ENCODE assay signal across 9 cellular contexts in genomic region chr7:47453093-47454056, GRCh38.
DNase-seq lines count a peak whose midpoint lies in the region; ATAC-seq and TF ChIP-seq lines count a peak whose summit lies in the region.
"Had no signal": no experiment of that assay in that cellular context is flagged by ENCODE, and none has a peak within 500 bp of the region (broad histone marks: within the 10 kb centered on the region; RNA-seq: fewer than 3 reads in every experiment).

No MANE protein-coding gene starts in this region.

- no TSS peak for BruUV-seq in mammary epithelial cell (replicated peaks; lab: Mats Ljungman, UMichigan)

- peak overlapping the region; percentile 25 for H3K9ac ChIP-seq in mammary epithelial cell (ENCODE audit: insufficient read depth, low read length)

- no peaks in the 10 kb centered on the region for H3K9me3 Mint-ChIP-seq in stimulated activated naive CD8-positive, alpha-beta T cell treated with anti-CD3 and anti-CD28 coated beads, Interleukin-15, amount 100 ng/mL, for 72 hours

- peaks cover 26% of the 10 kb centered on the region for H3K4me1 ChIP-seq in mammary epithelial cell (ENCODE audit: insufficient read depth, low read length)

- WGBS in mammary epithelial cell (ENCODE audit: low coverage, missing lambda C conversion rate): 51% methylated on average over 16 of the region's 23 CpGs
- 42 to 43% methylated on average over 22 to 23 of the region's 23 CpGs for WGBS in lower leg skin, 2 donors

- H3K36me3 ChIP-seq in mammary epithelial cell (ENCODE audit: insufficient read depth, low read length): no peaks in the 10 kb centered on the region

- intact Hi-C loops in mammary epithelial cell (cut with micrococcal nuclease): no loop called here
- intact Hi-C loops in lower leg skin (cut with DNase I; ENCODE audit: low total_unique reads): no loop called here

- H2AFZ ChIP-seq in mammary epithelial cell (ENCODE audit: low read depth, low read length): peak overlapping the region; percentile 71

- no peak for TF ChIP-seq CTCF in mammary epithelial cell (conservative IDR thresholded peaks at IDR 0.05 in 1 of 2, IDR thresholded peaks at IDR 0.05 in 1 of 2; ENCODE audit: extremely low read depth in 1 of 2, insufficient read depth in 1 of 2, low read depth in 1 of 2, low read length in 2 of 2)
- TF ChIP-seq CTCF in lower leg skin (IDR thresholded peaks at IDR 0.05): no peak

- no peak for TF ChIP-seq POLR2A in lower leg skin (IDR thresholded peaks at IDR 0.05)

- H3K4me3 Mint-ChIP-seq in stimulated activated naive CD8-positive, alpha-beta T cell treated with anti-CD3 and anti-CD28 coated beads, Interleukin-15, amount 100 ng/mL, for 72 hours: no peak overlapping the region

- no peaks in the 10 kb centered on the region for H3K4me1 Mint-ChIP-seq in stimulated activated naive CD8-positive, alpha-beta T cell treated with anti-CD3 and anti-CD28 coated beads, Interleukin-15, amount 100 ng/mL, for 72 hours

- H3K79me2 ChIP-seq in mammary epithelial cell (ENCODE audit: insufficient read depth, low read length): peaks cover 6% of the 10 kb centered on the region

- peaks cover 18% of the 10 kb centered on the region for H3K27me3 Mint-ChIP-seq in stimulated activated naive CD8-positive, alpha-beta T cell treated with anti-CD3 and anti-CD28 coated beads, Interleukin-15, amount 100 ng/mL, for 72 hours

- in situ Hi-C loops in mammary epithelial cell (cut with MboI; ENCODE audit: low sequenced_read_pairs in 2 of 2): no loop called here

- DNase-seq in NCI-H2081 (lab: John Stamatoyannopoulos, UW) (peak; percentile 69 to 83), NCI-H2081 treated with DMSO at 0.1 percent for 48 hours (lab: John Stamatoyannopoulos, UW) (no peak), mammary epithelial cell (peak; percentile 69), lower leg skin (ENCODE audit: low spot score in 2 of 2) (peak; percentile 85 to 96), ureter (ENCODE audit: low spot score) (peak; percentile 77), NCI-H2171 (lab: John Stamatoyannopoulos, UW) (no peak)
- no peak for DNase-seq in stimulated activated naive CD8-positive, alpha-beta T cell treated with anti-CD3 and anti-CD28 coated beads, Interleukin-15, amount 100 ng/mL, for 72 hours

- CTCF ChIA-PET in mammary epithelial cell (lab: Charles Lee; ENCODE audit: low non-redundant PET): interaction anchor here (0.6 kb wide), 1 partner anchor 187 kb away, joined by 5 read pairs; no protein-coding TSS in a partner anchor

- no peaks in the 10 kb centered on the region for H4K20me1 ChIP-seq in mammary epithelial cell (ENCODE audit: insufficient read depth, low read length)

- H3K27me3 ChIP-seq in mammary epithelial cell (ENCODE audit: insufficient read depth, low read length): no peaks in the 10 kb centered on the region

- dilution Hi-C loops in mammary epithelial cell (cut with HindIII; ENCODE audit: low sequenced_read_pairs): no loop called here

- H3K27ac Mint-ChIP-seq in stimulated activated naive CD8-positive, alpha-beta T cell treated with anti-CD3 and anti-CD28 coated beads, Interleukin-15, amount 100 ng/mL, for 72 hours: peak overlapping the region in 1 of 2 donors; percentile 37

- no peak for ATAC-seq in GM21390 (IDR thresholded peaks at IDR 0.05; ENCODE audit: unreplicated experiment)
- ATAC-seq in stimulated activated naive CD8-positive, alpha-beta T cell treated with anti-CD3 and anti-CD28 coated beads, Interleukin-15, amount 100 ng/mL, for 72 hours: no peak

- H3K4me2 ChIP-seq in mammary epithelial cell (ENCODE audit: insufficient read depth, low read depth, low read length): peak overlapping the region; percentile 91

- peak overlapping the region in 2 of 3 experiments; percentile 6 to 47 for H3K4me3 ChIP-seq in mammary epithelial cell (replicated peaks in 1 of 3; ENCODE audit: insufficient read depth in 1 of 3, low read depth in 2 of 3, low read length in 3 of 3)
- no peak overlapping the region for H3K4me3 ChIP-seq in lower leg skin (ENCODE audit: low read depth, poor library complexity, severe bottlenecking)

- peak overlapping the region; percentile 50 for H3K27ac ChIP-seq in mammary epithelial cell (ENCODE audit: insufficient read depth, low read depth, low read length)
- H3K27ac ChIP-seq: C4-2B had no signal

- no peaks in the 10 kb centered on the region for H3K9me3 ChIP-seq in mammary epithelial cell (replicated peaks; ENCODE audit: insufficient read depth, low read length)

Comparison
In these comparisons a context has a peak if more than half of its experiments do, and no peak if none do; other contexts are left out.
1. DNase-seq: peak in NCI-H2081 (2 of 2), mammary epithelial cell (single experiment), lower leg skin (2 of 2) and ureter (single experiment); none in NCI-H2081 treated with DMSO at 0.1 percent for 48 hours (single experiment), NCI-H2171 (single experiment) and stimulated activated naive CD8-positive, alpha-beta T cell treated with anti-CD3 and anti-CD28 coated beads, Interleukin-15, amount 100 ng/mL, for 72 hours (0 of 2).